ENCODE assay signal across 10 cellular contexts in genomic region chr22:42868751-42869251, GRCh38. TPM values are rescaled to one million over a fixed set of nuclear protein-coding genes. Genes with fewer than 3 reads are reported as not detected.
DNase-seq lines count a peak whose midpoint lies in the region; ATAC-seq and TF ChIP-seq lines count a peak whose summit lies in the region.
"Had no signal": no experiment of that assay in that cellular context is flagged by ENCODE, and none has a peak within 500 bp of the region (broad histone marks: within the 10 kb centered on the region; RNA-seq: fewer than 3 reads in every experiment).

No MANE protein-coding gene starts in this region.

- WGBS in lung, 2 donors: 60 to 74% methylated on average over 16 of the region's 16 CpGs
- WGBS in upper lobe of left lung, 2 donors: 67 to 74% methylated on average over 8 to 16 of the region's 16 CpGs

- no peaks in the 10 kb centered on the region for H3K4me1 ChIP-seq in lung (ENCODE audit: control insufficient read depth in 2 of 2, insufficient read depth in 2 of 2, low read length in 2 of 2)
- H3K4me1 ChIP-seq in upper lobe of left lung: peaks cover 3 to 25% (median 9%) of the 10 kb centered on the region in 4 donors

- H3K4me3 ChIP-seq in lung (no peak overlapping the region), upper lobe of left lung (no peak overlapping the region)

- TF ChIP-seq CTCF in lung (IDR thresholded peaks at IDR 0.05; ENCODE audit: control extremely low read depth, extremely low read depth) (no peak), upper lobe of left lung (IDR thresholded peaks at IDR 0.05) (no peak)

- TF ChIP-seq POLR2A in upper lobe of left lung (IDR thresholded peaks at IDR 0.05) (no peak), GM18505 (IDR thresholded peaks at IDR 0.05; ENCODE audit: borderline replicate concordance, extremely low read depth, insufficient read depth, insufficient read length) (no peak)

- peak; percentile 17 for ATAC-seq in esophagus mucosa
- no peak for ATAC-seq in lung (ENCODE audit: insufficient read depth, low FRiP score)
- peak; percentile 18 to 64 for ATAC-seq in upper lobe of left lung (ENCODE audit: low FRiP score in 2 of 2)
- no peak for ATAC-seq in GM18505 (IDR thresholded peaks at IDR 0.05; ENCODE audit: unreplicated experiment)
- ATAC-seq: naive thymus-derived CD4-positive, alpha-beta T cell had no signal

- H3K9me3 ChIP-seq in lung (ENCODE audit: control insufficient read depth in 2 of 2, insufficient read depth in 1 of 2, low read length in 1 of 2): no peaks in the 10 kb centered on the region
- H3K9me3 ChIP-seq in upper lobe of left lung: no peaks in the 10 kb centered on the region

- H3K36me3 ChIP-seq in lung (ENCODE audit: control insufficient read depth in 2 of 2, insufficient read depth in 2 of 2, low read length in 2 of 2) (peaks cover 6 to 29% of the 10 kb centered on the region in 2 donors), upper lobe of left lung (peaks cover 11 to 50% (median 37%) of the 10 kb centered on the region in 4 donors)

- H3K27ac ChIP-seq in lung (ENCODE audit: low read depth in 1 of 2, low read length in 1 of 2) (peak overlapping the region; percentile 47 to 66), upper lobe of left lung (peak overlapping the region; percentile 65 to 77 (median 68))

- DNase-seq in NCI-H2081 (lab: John Stamatoyannopoulos, UW) (peak; percentile 33 to 73), NCI-H2081 treated with DMSO at 0.1 percent for 48 hours (lab: John Stamatoyannopoulos, UW) (no peak), lung (ENCODE audit: low spot score) (peak; percentile 66), upper lobe of left lung (peak; percentile 81 to 84), NCI-H748 (lab: John Stamatoyannopoulos, UW; ENCODE audit: unreplicated experiment) (no peak)
- DNase-seq in stimulated activated CD4-positive, alpha-beta T cell treated with anti-CD3 and anti-CD28 coated beads, Interleukin-2, amount 100 ng/mL, for 48 hours: no peak
- DNase-seq: naive thymus-derived CD4-positive, alpha-beta T cell; NCI-H748 treated with DMSO at 0.1 percent for 48 hours had no signal

- no peaks in the 10 kb centered on the region for H3K27me3 ChIP-seq in lung (ENCODE audit: control insufficient read depth, insufficient read depth)
- H3K27me3 ChIP-seq in upper lobe of left lung: no peaks in the 10 kb centered on the region

- no peak for TF ChIP-seq EP300 in upper lobe of left lung (IDR thresholded peaks at IDR 0.05)

RNA-seq across cellular contexts. Expression of gene ARFGAP3, which starts 11.7 kb away (rescaled TPM):
- total RNA-seq in esophagus mucosa (18.9 TPM), lung (10 to 100 TPM; 42.0 to 42.9 TPM), upper lobe of left lung (10 to 100 TPM; 25.9 to 60.8 (median 41.9) TPM)
- polyA plus RNA-seq in lung: 10 to 100 TPM; 25.8 to 42.7 TPM

Comparison
In these comparisons a context has a peak if more than half of its experiments do, and no peak if none do; other contexts are left out.
1. DNase-seq: peak in NCI-H2081 (2 of 2), lung (single experiment) and upper lobe of left lung (2 of 2); none in NCI-H2081 treated with DMSO at 0.1 percent for 48 hours (single experiment), NCI-H748 (single experiment) and stimulated activated CD4-positive, alpha-beta T cell treated with anti-CD3 and anti-CD28 coated beads, Interleukin-2, amount 100 ng/mL, for 48 hours (0 of 2).
2. ATAC-seq: peak in esophagus mucosa (single experiment) and upper lobe of left lung (2 of 2); none in lung (single experiment) and GM18505 (single experiment).